23 cellular contexts compared by ENCODE assay signal in the genomic region with DNA sequence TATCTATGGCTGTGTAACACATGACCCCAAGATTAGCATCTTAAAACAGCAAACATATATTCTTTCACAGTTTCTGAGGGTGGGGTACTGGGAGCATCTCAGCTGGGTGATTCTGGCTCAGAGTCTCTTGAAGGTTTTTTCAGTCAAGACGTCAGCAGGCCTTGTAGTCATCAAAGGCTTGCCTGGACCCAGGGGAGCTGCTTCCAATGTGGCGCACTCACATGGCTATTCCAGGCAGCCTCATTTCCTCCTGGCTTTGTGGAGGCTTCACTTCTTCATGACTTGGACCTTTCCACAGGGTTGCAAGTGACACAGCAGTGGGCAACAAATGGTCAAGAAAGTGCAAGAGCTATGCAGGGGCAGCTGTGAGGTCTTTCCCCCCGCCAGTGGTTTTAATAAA.
"Had no signal": no experiment of that assay in that cellular context is flagged by ENCODE, and none has a peak within 500 bp of the region (broad histone marks: within the 10 kb centered on the region; RNA-seq: fewer than 3 reads in every experiment).

No MANE protein-coding gene starts in this region.

- H3K4me3 ChIP-seq: colonic mucosa, esophagus muscularis mucosa, gastrocnemius medialis, pancreas, skin epidermis, suprapubic skin, tibial nerve had no signal

- DNase-seq: activated CD4-positive, alpha-beta T cell treated with anti-CD3 and anti-CD28 coated beads for 1 hour; activated CD4-positive, alpha-beta T cell treated with anti-CD3 and anti-CD28 coated beads, Interleukin-2, amount 50 U/mL, for 1 hour; activated CD8-positive, alpha-beta T cell treated with anti-CD3 and anti-CD28 coated beads, Interleukin-2, amount 10 ng/mL, durations not matched to agents 7 days and 5 days; activated T-cell treated with anti-CD3 and anti-CD28 coated beads, Interleukin-2, amount 50 U/mL, for 24 hours; aorta; colonic mucosa; gastrocnemius medialis; hippocampal formation; left ventricle myocardium superior; mammary epithelial cell; midbrain; natural killer cell; pancreas; right cardiac atrium; stimulated activated CD4-positive, alpha-beta T cell treated with anti-CD3 and anti-CD28 coated beads, Interleukin-1b, Interleukin-23, amount 100 ng/mL, for 48 hours; stimulated activated naive CD8-positive, alpha-beta T cell treated with anti-CD3 and anti-CD28 coated beads, Interleukin-15, amount 100 ng/mL, for 72 hours; T-cell had no signal

- FAIRE-seq: pancreas, TTC549, urothelium cell line had no signal
